ENCODE assay signal across 8 cellular contexts in the genomic region with DNA sequence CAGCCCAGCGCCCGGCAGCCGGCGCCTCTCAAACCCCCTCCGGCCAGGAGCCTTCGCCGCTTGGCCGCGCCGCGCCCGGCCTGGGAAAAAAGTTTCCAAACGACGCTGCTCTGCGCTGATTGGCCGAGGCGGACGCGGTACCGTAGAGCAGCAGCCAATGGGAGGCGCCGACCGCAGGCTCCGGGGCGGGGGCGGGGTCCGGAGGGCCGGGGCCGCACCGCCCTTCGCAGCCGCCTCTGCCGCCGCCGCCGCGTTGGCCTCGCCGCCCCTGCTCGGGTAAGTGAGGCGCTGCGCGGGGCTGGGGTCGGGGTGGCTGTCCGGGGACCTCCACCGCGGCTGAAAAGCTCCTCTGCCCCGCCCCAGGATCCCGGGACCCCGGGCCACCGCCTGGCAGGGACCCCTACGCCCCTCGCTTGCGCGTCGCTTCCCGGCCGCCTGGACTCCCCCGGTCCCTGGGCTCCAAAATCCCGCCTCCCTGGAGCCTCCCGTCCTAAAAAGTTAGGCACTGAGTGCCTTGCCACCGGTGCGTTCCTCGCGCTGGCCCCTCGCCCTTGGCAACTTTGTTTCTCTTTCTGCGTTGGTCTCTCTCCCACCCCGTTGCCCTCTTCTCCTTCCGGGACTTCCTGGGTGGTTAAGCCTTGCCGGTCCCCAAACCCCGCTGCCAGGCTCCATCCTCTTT. TPM values are rescaled to one million over a fixed set of nuclear protein-coding genes. Genes with fewer than 3 reads are reported as not detected.
DNase-seq lines count a peak whose midpoint lies in the region; ATAC-seq and TF ChIP-seq lines count a peak whose summit lies in the region.

Gene NDE1 (plus strand): TSS at position 227 of the 679 bp plus-strand sequence. CDS start 14,534 bp downstream, outside the sequence.

- no peaks in the 10 kb centered on the region for H3K27me3 ChIP-seq in HUES48 (ENCODE audit: control insufficient read depth, insufficient read depth, low read length)

- TF ChIP-seq CTCF in OCI-LY7 (conservative IDR thresholded peaks at IDR 0.05; ENCODE audit: low read length): no peak
- TF ChIP-seq CTCF in epithelial cell of proximal tubule (conservative IDR thresholded peaks at IDR 0.05; ENCODE audit: low read depth, low read length): no peak

- peak within 1 kb of the TSS; percentile 51; the same call in 1 of the 2 replicates for H3K9ac ChIP-seq in HUES48 (ENCODE audit: low read depth, low read length)

- H3K4me3 ChIP-seq in HUES48 (ENCODE audit: low read depth, low read length): peak within 1 kb of the TSS; percentile 97
- H3K4me3 ChIP-seq in OCI-LY7 (ENCODE audit: low read depth, low read length, poor library complexity, severe bottlenecking): peak within 1 kb of the TSS; percentile 93
- H3K4me3 ChIP-seq in epithelial cell of proximal tubule (ENCODE audit: low read depth, low read length): peak within 1 kb of the TSS; percentile 96

- H3K36me3 ChIP-seq in HUES48 (ENCODE audit: control insufficient read depth, insufficient read depth, low read length) (peaks cover 13% of the 10 kb centered on the region), OCI-LY7 (ENCODE audit: insufficient read depth, low read length) (peaks cover 32% of the 10 kb centered on the region)

- H3K9me2 ChIP-seq in OCI-LY7 (ENCODE audit: insufficient read depth, low read length): no peaks in the 10 kb centered on the region

- peak within 1 kb of the TSS; percentile 82 for H3K4me2 ChIP-seq in OCI-LY7 (ENCODE audit: low read length)

- H3K9me3 ChIP-seq in HUES48 (ENCODE audit: control insufficient read depth, insufficient read depth, low read length): no peaks in the 10 kb centered on the region
- no peaks in the 10 kb centered on the region for H3K9me3 ChIP-seq in OCI-LY7 (ENCODE audit: low read length)

- POLR2A ChIA-PET in OCI-LY7 (lab: Charles Lee): interaction anchor here (1.0 to 1.4 kb wide), 3 partner anchors 8 to 18 kb away, joined by 3 to 5 read pairs (median 3); no protein-coding TSS in a partner anchor

- BruUV-seq in OCI-LY7 (replicated peaks; lab: Mats Ljungman, UMichigan): no TSS peak

- CTCF ChIA-PET in OCI-LY7 (lab: Charles Lee; ENCODE audit: unreplicated experiment): no interaction called here

- H4K20me1 ChIP-seq in OCI-LY7 (ENCODE audit: insufficient read depth, low read length): 0 out of 2 replicates have a peak, but pooled peaks cover 5% of the 10 kb centered on the region

- H2AFZ ChIP-seq in OCI-LY7 (ENCODE audit: low read length): peak within 1 kb of the TSS; percentile 79

- H3K27ac ChIP-seq in HUES48 (ENCODE audit: low read depth, low read length) (peak within 1 kb of the TSS; percentile 75), OCI-LY7 (ENCODE audit: low read depth, low read length, poor library complexity, severe bottlenecking) (peak within 1 kb of the TSS; percentile 66)

- peak; percentile 75 for ATAC-seq in GM21381 (IDR thresholded peaks at IDR 0.05; ENCODE audit: unreplicated experiment)

- H3K4me1 ChIP-seq in HUES48 (ENCODE audit: control insufficient read depth, insufficient read depth, low read length) (no peaks in the 10 kb centered on the region), OCI-LY7 (ENCODE audit: insufficient read depth, low read length, poor library complexity, severe bottlenecking) (peaks cover 52% of the 10 kb centered on the region)

- intact Hi-C loops in OCI-LY7 (cut with micrococcal nuclease; ENCODE audit: unreplicated experiment): loop anchor here (1.0 kb wide), 1 partner anchor 8 kb away; no protein-coding TSS in a partner anchor

- peak; percentile 98 for DNase-seq in D341Med (ENCODE audit: low spot score)
- peak; percentile 93 for DNase-seq in OCI-LY7 (ENCODE audit: low spot score)
- DNase-seq in activated T-cell treated with anti-CD3 and anti-CD28 coated beads for 4 hours: peak; percentile 70
- no peak for DNase-seq in epithelial cell of proximal tubule (ENCODE audit: low read depth)
- DNase-seq in mucosa of gallbladder (ENCODE audit: low spot score): peak; percentile 92
- DNase-seq in stimulated activated CD8-positive, alpha-beta memory T cell treated with anti-CD3 and anti-CD28 coated beads, Interleukin-4, amount 100 ng/mL, for 1 hour (ENCODE audit: low read depth in 2 of 2, low spot score in 1 of 2): peak; percentile 76 to 77

- H3K79me2 ChIP-seq in OCI-LY7 (ENCODE audit: insufficient read depth, low read depth, low read length): peaks cover 50% of the 10 kb centered on the region

RNA-seq across cellular contexts. Expression of gene NDE1, which starts in this region (rescaled TPM):
- total RNA-seq in OCI-LY7 (2014; rRNA removed; shearing (Covaris generic)): 76.8 and 88.9 TPM in 2 replicates
- total RNA-seq in OCI-LY7 (2022): 141 and 175 TPM in 2 replicates
- total RNA-seq in epithelial cell of proximal tubule: 45.3 and 47.7 TPM in 2 replicates
- total RNA-seq in mucosa of gallbladder: 30.0 TPM
